28 cellular contexts compared by ENCODE assay signal in the genomic region with DNA sequence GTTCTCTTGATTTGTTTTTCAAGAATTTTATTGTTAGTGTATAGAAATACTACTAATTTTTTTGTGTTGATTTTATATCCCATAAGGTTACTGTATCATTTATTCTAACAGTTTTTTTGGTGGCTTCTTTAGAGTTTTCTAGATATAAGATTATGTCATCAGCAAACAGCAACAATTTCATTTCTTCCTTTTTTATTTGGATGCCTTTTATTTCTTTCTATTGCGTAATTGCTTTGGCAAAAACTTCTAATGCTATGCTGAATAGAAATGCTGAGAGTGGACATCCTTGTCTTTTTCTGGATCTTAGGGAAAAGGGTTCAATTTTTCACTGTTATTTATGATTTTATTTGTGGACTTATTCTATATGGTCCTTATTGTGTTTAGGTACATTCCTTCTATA.
"Had no signal": no experiment of that assay in that cellular context is flagged by ENCODE, and none has a peak within 500 bp of the region (broad histone marks: within the 10 kb centered on the region; RNA-seq: fewer than 3 reads in every experiment).

No MANE protein-coding gene starts in this region.

- FAIRE-seq: endometrium, islet of Langerhans, keratinocyte had no signal

- H3K9me3 ChIP-seq: colonic mucosa, esophagus squamous epithelium, gastrocnemius medialis, left lung, lower lobe of right lung, mucosa of descending colon had no signal

- H3K4me3 ChIP-seq: colonic mucosa, esophagus squamous epithelium, gastrocnemius medialis, heart right ventricle, left lung, lower lobe of right lung, mucosa of descending colon had no signal

- H3K27ac ChIP-seq: colonic mucosa, epithelial cell of prostate, esophagus squamous epithelium, gastrocnemius medialis, heart right ventricle, left lung, lower lobe of right lung had no signal

- H3K4me3 Mint-ChIP-seq: dendritic cell treated with granulocyte-macrophage colony-stimulating factor and Interleukin-4, amounts not matched to agents 40 ng/mL and 50 ng/mL, for 4 days; effector memory CD8-positive, alpha-beta T cell; endodermal cell; mesothelial cell of epicardium; naive B cell had no signal

- H3K27me3 Mint-ChIP-seq: dendritic cell treated with granulocyte-macrophage colony-stimulating factor and Interleukin-4, amounts not matched to agents 40 ng/mL and 50 ng/mL, for 4 days; effector memory CD8-positive, alpha-beta T cell; naive B cell had no signal

- H3K36me3 ChIP-seq: colonic mucosa, esophagus squamous epithelium, gastrocnemius medialis, heart right ventricle, left lung, lower lobe of right lung had no signal

- H3K36me3 Mint-ChIP-seq: mesothelial cell of epicardium, naive B cell had no signal

- H3K27me3 ChIP-seq: colonic mucosa, esophagus squamous epithelium, gastrocnemius medialis, heart right ventricle, left lung had no signal

- H3K9me3 Mint-ChIP-seq: effector memory CD8-positive, alpha-beta T cell had no signal

- ATAC-seq: effector memory CD8-positive, alpha-beta T cell; esophagus mucosa; gastrocnemius medialis; heart right ventricle; left cardiac atrium; left lung; left ventricle myocardium superior; lower lobe of right lung; mucosa of descending colon had no signal

- H3K4me1 Mint-ChIP-seq: endodermal cell, mesothelial cell of epicardium, naive B cell had no signal

- DNase-seq: colonic mucosa; cortex of kidney; effector CD8-positive, alpha-beta T cell; effector memory CD8-positive, alpha-beta T cell; endodermal cell; erythroblast; esophagus squamous epithelium; foreskin fibroblast; foreskin melanocyte; gastrocnemius medialis; glutamatergic neuron; head of caudate nucleus; heart right ventricle; hippocampal formation; left cardiac atrium; left lung; left ventricle myocardium superior; lower lobe of right lung; mesenchymal stem cell; mucosa of descending colon; naive B cell had no signal

- H3K27ac Mint-ChIP-seq: dendritic cell treated with granulocyte-macrophage colony-stimulating factor and Interleukin-4, amounts not matched to agents 40 ng/mL and 50 ng/mL, for 4 days; effector memory CD8-positive, alpha-beta T cell; endodermal cell; mesothelial cell of epicardium; naive B cell had no signal

- H3K4me1 ChIP-seq: colonic mucosa, esophagus squamous epithelium, gastrocnemius medialis, heart right ventricle, left lung, lower lobe of right lung had no signal
